Comparison of ENCODE assay signal across 1 cellular context in the genomic region with DNA sequence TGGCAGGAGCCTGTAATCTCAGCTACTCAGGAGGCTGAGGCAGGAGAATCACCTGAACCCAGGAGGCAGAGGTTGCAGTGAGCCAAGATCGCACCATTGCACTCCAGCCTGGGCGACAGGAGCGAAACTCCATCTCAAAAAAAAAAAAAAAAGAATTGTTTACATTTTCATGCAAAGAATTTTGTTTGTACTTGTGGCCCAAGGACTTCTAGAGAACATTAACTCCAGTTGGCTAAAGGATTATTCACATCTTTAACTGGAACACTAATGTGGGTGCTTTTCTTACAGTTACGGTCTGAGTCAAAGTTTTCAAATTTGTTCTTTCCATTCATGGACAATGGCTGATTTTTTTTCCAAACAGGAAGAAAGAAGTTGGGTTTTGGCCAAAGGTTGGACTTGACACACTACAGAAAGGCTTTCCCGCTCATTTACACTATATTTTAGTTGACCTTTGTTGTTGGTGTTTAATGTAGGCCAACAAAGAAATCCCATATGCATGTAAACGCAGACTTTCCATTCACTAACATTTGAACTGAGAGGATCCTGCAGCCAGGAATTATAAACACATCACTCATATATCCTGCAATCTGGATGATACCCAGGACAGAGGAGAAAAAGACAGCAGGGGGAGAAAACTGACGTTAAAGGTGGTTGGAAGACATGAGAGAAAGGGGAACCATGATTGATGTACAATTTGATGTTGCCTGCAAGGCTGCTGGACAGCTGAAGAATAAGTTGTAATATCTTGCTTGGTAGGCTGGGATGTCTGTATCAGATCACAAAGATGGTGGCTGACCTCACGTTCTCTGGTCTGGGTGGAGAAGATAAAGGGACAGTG.
A peak's percentile ranks its signal among the peaks of the same experiment; 100 is the strongest.
TF ChIP-seq lines count a peak whose summit lies in the region.

No MANE protein-coding gene starts in this region.

TF ChIP-seq in HepG2, 621 proteins besides CTCF, POLR2A, EP300 and RAD21 (continued from another document and continues in another):
- TF ChIP-seq, protein P1, sequence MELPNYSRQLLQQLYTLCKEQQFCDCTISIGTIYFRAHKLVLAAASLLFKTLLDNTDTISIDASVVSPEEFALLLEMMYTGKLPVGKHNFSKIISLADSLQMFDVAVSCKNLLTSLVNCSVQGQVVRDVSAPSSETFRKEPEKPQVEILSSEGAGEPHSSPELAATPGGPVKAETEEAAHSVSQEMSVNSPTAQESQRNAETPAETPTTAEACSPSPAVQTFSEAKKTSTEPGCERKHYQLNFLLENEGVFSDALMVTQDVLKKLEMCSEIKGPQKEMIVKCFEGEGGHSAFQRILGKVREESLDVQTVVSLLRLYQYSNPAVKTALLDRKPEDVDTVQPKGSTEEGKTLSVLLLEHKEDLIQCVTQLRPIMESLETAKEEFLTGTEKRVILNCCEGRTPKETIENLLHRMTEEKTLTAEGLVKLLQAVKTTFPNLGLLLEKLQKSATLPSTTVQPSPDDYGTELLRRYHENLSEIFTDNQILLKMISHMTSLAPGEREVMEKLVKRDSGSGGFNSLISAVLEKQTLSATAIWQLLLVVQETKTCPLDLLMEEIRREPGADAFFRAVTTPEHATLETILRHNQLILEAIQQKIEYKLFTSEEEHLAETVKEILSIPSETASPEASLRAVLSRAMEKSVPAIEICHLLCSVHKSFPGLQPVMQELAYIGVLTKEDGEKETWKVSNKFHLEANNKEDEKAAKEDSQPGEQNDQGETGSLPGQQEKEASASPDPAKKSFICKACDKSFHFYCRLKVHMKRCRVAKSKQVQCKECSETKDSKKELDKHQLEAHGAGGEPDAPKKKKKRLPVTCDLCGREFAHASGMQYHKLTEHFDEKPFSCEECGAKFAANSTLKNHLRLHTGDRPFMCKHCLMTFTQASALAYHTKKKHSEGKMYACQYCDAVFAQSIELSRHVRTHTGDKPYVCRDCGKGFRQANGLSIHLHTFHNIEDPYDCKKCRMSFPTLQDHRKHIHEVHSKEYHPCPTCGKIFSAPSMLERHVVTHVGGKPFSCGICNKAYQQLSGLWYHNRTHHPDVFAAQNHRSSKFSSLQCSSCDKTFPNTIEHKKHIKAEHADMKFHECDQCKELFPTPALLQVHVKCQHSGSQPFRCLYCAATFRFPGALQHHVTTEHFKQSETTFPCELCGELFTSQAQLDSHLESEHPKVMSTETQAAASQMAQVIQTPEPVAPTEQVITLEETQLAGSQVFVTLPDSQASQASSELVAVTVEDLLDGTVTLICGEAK (IDR thresholded peaks at IDR 0.05): no peak
- TF ChIP-seq, protein P1 (CRISPR knock-in tag; IDR thresholded peaks at IDR 0.05): no peak; the same call in 1 of the 2 replicates
- TF ChIP-seq KDM4B (CRISPR knock-in tag; IDR thresholded peaks at IDR 0.05) (no peak), ZNF614 (CRISPR knock-in tag; IDR thresholded peaks at IDR 0.05; ENCODE audit: borderline replicate concordance) (0 out of 2 replicates have a peak, but pooled peaks have one; percentile 23), ZSCAN9 (CRISPR knock-in tag; IDR thresholded peaks at IDR 0.05; ENCODE audit: borderline replicate concordance) (peak; percentile 24; the same call in 1 of the 2 replicates), ZNF547 (CRISPR knock-in tag; IDR thresholded peaks at IDR 0.05) (no peak), ZC3H4 (CRISPR knock-in tag; IDR thresholded peaks at IDR 0.05; ENCODE audit: borderline replicate concordance) (peak; percentile 59; the same call in 1 of the 2 replicates), REPIN1 (CRISPR knock-in tag; IDR thresholded peaks at IDR 0.05; ENCODE audit: borderline replicate concordance, low read depth) (peak; percentile 41; the same call in 1 of the 2 replicates), PHF21A (CRISPR knock-in tag; IDR thresholded peaks at IDR 0.05) (peak; percentile 87), BRCA1 (CRISPR knock-in tag; IDR thresholded peaks at IDR 0.05) (peak; percentile 84; the same call in 1 of the 2 replicates)
- TF ChIP-seq, protein P2, sequence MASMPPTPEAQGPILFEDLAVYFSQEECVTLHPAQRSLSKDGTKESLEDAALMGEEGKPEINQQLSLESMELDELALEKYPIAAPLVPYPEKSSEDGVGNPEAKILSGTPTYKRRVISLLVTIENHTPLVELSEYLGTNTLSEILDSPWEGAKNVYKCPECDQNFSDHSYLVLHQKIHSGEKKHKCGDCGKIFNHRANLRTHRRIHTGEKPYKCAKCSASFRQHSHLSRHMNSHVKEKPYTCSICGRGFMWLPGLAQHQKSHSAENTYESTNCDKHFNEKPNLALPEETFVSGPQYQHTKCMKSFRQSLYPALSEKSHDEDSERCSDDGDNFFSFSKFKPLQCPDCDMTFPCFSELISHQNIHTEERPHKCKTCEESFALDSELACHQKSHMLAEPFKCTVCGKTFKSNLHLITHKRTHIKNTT (CRISPR knock-in tag; IDR thresholded peaks at IDR 0.05): no peak
- TF ChIP-seq, protein P3, sequence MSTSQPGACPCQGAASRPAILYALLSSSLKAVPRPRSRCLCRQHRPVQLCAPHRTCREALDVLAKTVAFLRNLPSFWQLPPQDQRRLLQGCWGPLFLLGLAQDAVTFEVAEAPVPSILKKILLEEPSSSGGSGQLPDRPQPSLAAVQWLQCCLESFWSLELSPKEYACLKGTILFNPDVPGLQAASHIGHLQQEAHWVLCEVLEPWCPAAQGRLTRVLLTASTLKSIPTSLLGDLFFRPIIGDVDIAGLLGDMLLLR (CRISPR knock-in tag; IDR thresholded peaks at IDR 0.05): no peak
- TF ChIP-seq, protein P4, sequence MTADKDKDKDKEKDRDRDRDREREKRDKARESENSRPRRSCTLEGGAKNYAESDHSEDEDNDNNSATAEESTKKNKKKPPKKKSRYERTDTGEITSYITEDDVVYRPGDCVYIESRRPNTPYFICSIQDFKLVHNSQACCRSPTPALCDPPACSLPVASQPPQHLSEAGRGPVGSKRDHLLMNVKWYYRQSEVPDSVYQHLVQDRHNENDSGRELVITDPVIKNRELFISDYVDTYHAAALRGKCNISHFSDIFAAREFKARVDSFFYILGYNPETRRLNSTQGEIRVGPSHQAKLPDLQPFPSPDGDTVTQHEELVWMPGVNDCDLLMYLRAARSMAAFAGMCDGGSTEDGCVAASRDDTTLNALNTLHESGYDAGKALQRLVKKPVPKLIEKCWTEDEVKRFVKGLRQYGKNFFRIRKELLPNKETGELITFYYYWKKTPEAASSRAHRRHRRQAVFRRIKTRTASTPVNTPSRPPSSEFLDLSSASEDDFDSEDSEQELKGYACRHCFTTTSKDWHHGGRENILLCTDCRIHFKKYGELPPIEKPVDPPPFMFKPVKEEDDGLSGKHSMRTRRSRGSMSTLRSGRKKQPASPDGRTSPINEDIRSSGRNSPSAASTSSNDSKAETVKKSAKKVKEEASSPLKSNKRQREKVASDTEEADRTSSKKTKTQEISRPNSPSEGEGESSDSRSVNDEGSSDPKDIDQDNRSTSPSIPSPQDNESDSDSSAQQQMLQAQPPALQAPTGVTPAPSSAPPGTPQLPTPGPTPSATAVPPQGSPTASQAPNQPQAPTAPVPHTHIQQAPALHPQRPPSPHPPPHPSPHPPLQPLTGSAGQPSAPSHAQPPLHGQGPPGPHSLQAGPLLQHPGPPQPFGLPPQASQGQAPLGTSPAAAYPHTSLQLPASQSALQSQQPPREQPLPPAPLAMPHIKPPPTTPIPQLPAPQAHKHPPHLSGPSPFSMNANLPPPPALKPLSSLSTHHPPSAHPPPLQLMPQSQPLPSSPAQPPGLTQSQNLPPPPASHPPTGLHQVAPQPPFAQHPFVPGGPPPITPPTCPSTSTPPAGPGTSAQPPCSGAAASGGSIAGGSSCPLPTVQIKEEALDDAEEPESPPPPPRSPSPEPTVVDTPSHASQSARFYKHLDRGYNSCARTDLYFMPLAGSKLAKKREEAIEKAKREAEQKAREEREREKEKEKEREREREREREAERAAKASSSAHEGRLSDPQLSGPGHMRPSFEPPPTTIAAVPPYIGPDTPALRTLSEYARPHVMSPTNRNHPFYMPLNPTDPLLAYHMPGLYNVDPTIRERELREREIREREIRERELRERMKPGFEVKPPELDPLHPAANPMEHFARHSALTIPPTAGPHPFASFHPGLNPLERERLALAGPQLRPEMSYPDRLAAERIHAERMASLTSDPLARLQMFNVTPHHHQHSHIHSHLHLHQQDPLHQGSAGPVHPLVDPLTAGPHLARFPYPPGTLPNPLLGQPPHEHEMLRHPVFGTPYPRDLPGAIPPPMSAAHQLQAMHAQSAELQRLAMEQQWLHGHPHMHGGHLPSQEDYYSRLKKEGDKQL (CRISPR knock-in tag; IDR thresholded peaks at IDR 0.05; ENCODE audit: low read depth): 0 out of 2 replicates have a peak, but pooled peaks have one; percentile 38
- TF ChIP-seq, protein P5, sequence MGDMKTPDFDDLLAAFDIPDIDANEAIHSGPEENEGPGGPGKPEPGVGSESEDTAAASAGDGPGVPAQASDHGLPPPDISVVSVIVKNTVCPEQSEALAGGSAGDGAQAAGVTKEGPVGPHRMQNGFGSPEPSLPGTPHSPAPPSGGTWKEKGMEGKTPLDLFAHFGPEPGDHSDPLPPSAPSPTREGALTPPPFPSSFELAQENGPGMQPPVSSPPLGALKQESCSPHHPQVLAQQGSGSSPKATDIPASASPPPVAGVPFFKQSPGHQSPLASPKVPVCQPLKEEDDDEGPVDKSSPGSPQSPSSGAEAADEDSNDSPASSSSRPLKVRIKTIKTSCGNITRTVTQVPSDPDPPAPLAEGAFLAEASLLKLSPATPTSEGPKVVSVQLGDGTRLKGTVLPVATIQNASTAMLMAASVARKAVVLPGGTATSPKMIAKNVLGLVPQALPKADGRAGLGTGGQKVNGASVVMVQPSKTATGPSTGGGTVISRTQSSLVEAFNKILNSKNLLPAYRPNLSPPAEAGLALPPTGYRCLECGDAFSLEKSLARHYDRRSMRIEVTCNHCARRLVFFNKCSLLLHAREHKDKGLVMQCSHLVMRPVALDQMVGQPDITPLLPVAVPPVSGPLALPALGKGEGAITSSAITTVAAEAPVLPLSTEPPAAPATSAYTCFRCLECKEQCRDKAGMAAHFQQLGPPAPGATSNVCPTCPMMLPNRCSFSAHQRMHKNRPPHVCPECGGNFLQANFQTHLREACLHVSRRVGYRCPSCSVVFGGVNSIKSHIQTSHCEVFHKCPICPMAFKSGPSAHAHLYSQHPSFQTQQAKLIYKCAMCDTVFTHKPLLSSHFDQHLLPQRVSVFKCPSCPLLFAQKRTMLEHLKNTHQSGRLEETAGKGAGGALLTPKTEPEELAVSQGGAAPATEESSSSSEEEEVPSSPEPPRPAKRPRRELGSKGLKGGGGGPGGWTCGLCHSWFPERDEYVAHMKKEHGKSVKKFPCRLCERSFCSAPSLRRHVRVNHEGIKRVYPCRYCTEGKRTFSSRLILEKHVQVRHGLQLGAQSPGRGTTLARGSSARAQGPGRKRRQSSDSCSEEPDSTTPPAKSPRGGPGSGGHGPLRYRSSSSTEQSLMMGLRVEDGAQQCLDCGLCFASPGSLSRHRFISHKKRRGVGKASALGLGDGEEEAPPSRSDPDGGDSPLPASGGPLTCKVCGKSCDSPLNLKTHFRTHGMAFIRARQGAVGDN (CRISPR knock-in tag; IDR thresholded peaks at IDR 0.05): peak; percentile 57; the same call in 1 of the 2 replicates
- TF ChIP-seq, protein P6, sequence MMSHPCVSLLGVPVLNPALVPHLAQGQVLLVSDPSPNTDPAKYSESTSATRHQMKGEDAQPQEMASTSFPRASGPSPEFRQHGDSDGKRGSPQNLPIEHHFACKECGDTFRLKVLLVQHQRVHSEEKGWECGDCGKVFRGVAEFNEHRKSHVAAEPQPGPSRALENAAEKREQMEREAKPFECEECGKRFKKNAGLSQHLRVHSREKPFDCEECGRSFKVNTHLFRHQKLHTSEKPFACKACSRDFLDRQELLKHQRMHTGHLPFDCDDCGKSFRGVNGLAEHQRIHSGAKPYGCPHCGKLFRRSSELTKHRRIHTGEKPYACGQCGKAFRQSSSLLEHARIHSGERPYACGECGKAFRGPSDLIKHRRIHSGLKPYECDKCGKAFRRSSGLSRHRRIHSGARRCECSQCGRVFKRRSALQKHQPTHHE (CRISPR knock-in tag; IDR thresholded peaks at IDR 0.05; ENCODE audit: borderline replicate concordance): no peak
